ENCODE assay signal across 8 cellular contexts in genomic region chr1:28088168-28088961, GRCh38. TPM values are rescaled to one million over a fixed set of nuclear protein-coding genes. Genes with fewer than 3 reads are reported as not detected.
DNase-seq lines count a peak whose midpoint lies in the region; ATAC-seq and TF ChIP-seq lines count a peak whose summit lies in the region.

A gene with protein sequence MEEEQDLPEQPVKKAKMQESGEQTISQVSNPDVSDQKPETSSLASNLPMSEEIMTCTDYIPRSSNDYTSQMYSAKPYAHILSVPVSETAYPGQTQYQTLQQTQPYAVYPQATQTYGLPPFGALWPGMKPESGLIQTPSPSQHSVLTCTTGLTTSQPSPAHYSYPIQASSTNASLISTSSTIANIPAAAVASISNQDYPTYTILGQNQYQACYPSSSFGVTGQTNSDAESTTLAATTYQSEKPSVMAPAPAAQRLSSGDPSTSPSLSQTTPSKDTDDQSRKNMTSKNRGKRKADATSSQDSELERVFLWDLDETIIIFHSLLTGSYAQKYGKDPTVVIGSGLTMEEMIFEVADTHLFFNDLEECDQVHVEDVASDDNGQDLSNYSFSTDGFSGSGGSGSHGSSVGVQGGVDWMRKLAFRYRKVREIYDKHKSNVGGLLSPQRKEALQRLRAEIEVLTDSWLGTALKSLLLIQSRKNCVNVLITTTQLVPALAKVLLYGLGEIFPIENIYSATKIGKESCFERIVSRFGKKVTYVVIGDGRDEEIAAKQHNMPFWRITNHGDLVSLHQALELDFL (minus strand): TSS chr1:28088610. CDS start chr1:28058026, 30,584 bp downstream.

- H3K4me1 ChIP-seq in BE2C (no peaks in the 10 kb centered on the region), colonic mucosa (peaks cover 12% of the 10 kb centered on the region)

- no peaks in the 10 kb centered on the region for H3K27me3 ChIP-seq in BE2C
- H3K27me3 ChIP-seq in colonic mucosa = no peaks in the 10 kb centered on the region

- no peak for TF ChIP-seq CTCF in BE2C (IDR thresholded peaks at IDR 0.05; ENCODE audit: low read depth, low read length)
- no peak for TF ChIP-seq CTCF in colonic mucosa (IDR thresholded peaks at IDR 0.05)

- H3K9ac ChIP-seq in colonic mucosa (ENCODE audit: low read depth in 2 of 2, low read length in 2 of 2) = peak within 1 kb of the TSS; percentile 81 to 92

- H3K36me3 ChIP-seq in BE2C (no peaks in the 10 kb centered on the region), colonic mucosa (no peaks in the 10 kb centered on the region)

- H3K4me3 ChIP-seq in BE2C (ENCODE audit: low read depth, low read length) (peak within 1 kb of the TSS; percentile 82), colonic mucosa (peak within 1 kb of the TSS; percentile 56)

- peak; percentile 93 for DNase-seq in BE2C
- DNase-seq in GM19240 (ENCODE audit: insufficient read length, low spot score) = peak; percentile 84
- DNase-seq in NCI-H526 (lab: John Stamatoyannopoulos, UW) = peak; percentile 97 to 99
- peak; percentile 99 for DNase-seq in activated CD4-positive, alpha-beta T cell treated with anti-CD3 and anti-CD28 coated beads for 48 hours
- DNase-seq in colonic mucosa = peak; percentile 99
- DNase-seq in kidney tubule cell (ENCODE audit: low spot score) = peak; percentile 99
- DNase-seq in stimulated activated CD4-positive, alpha-beta T cell treated with anti-CD3 and anti-CD28 coated beads, Interleukin-1b, Interleukin-23, amount 100 ng/mL, for 24 hours (ENCODE audit: low read depth in 4 of 4, low spot score in 1 of 4) = peak; percentile 98 to 99 (median 98)

- peak; percentile 92 for ATAC-seq in HG03460 (IDR thresholded peaks at IDR 0.05; ENCODE audit: unreplicated experiment)

- intact Hi-C loops in colonic mucosa (cut with DNase I) = no loop called here

- H3K9me3 ChIP-seq in BE2C (no peaks in the 10 kb centered on the region), colonic mucosa (no peaks in the 10 kb centered on the region)

- H3K27ac ChIP-seq in colonic mucosa = peak within 1 kb of the TSS; percentile 89

RNA-seq across cellular contexts. Expression of the gene that starts here (rescaled TPM):
- 3.7 TPM for polyA plus RNA-seq in BE2C (2012; ENCODE audit: insufficient read depth, insufficient read length, low read depth)
- 10 to 100 TPM; 21.8 to 27.6 TPM for total RNA-seq in colonic mucosa

Comparison
In these comparisons a context has a peak if more than half of its experiments do, and no peak if none do; other contexts are left out.
1. Peak in every context shown above with its lines: DNase-seq, ATAC-seq, H3K4me3 ChIP-seq and H3K27ac ChIP-seq.